8 cellular contexts compared by ENCODE assay signal in genomic region chr2:109470121-109470921, GRCh38.
DNase-seq lines count a peak whose midpoint lies in the region; ATAC-seq and TF ChIP-seq lines count a peak whose summit lies in the region.

No MANE protein-coding gene starts in this region.

- peaks cover 20% of the 10 kb centered on the region for H3K27me3 Mint-ChIP-seq in activated CD4-positive, alpha-beta memory T cell treated with anti-CD3 and anti-CD28 coated beads, Interleukin-2, amount 10 ng/mL, durations not matched to agents 7 days and 5 days

- H3K9me3 Mint-ChIP-seq in activated CD4-positive, alpha-beta memory T cell treated with anti-CD3 and anti-CD28 coated beads, Interleukin-2, amount 10 ng/mL, durations not matched to agents 7 days and 5 days = no peaks in the 10 kb centered on the region

- no peak overlapping the region for H3K4me3 Mint-ChIP-seq in activated CD4-positive, alpha-beta memory T cell treated with anti-CD3 and anti-CD28 coated beads, Interleukin-2, amount 10 ng/mL, durations not matched to agents 7 days and 5 days

- no peak overlapping the region for H3K27ac Mint-ChIP-seq in activated CD4-positive, alpha-beta memory T cell treated with anti-CD3 and anti-CD28 coated beads, Interleukin-2, amount 10 ng/mL, durations not matched to agents 7 days and 5 days

- H3K36me3 ChIP-seq in BJ (ENCODE audit: control insufficient read depth, insufficient read depth, low read length) = no peaks in the 10 kb centered on the region

- H3K4me1 Mint-ChIP-seq in activated CD4-positive, alpha-beta memory T cell treated with anti-CD3 and anti-CD28 coated beads, Interleukin-2, amount 10 ng/mL, durations not matched to agents 7 days and 5 days = no peaks in the 10 kb centered on the region

- TF ChIP-seq CTCF in BJ (IDR thresholded peaks at IDR 0.05; ENCODE audit: insufficient read depth, low read depth, low read length) = no peak

- CTCF ChIA-PET in BJ (lab: Yijun Ruan, JAX) = interaction anchor here (1.0 to 1.3 kb wide), 3 partner anchors 10 to 341 kb away, joined by 3 read pairs; partner anchors contain the start of gene SH3RF3
- CTCF ChIA-PET in activated CD4-positive, alpha-beta memory T cell treated with anti-CD3 and anti-CD28 coated beads, Interleukin-2, amount 10 ng/mL, durations not matched to agents 7 days and 5 days (lab: Charles Lee) = interaction anchor here (1.2 kb wide), 1 partner anchor 40 kb away, joined by 5 read pairs; no protein-coding TSS in a partner anchor

- peak; percentile 61 for DNase-seq in BJ (ENCODE audit: low read depth)
- peak; percentile 70 for DNase-seq in hepatic stellate cell (ENCODE audit: low spot score)
- no peak for DNase-seq in NCI-H2171 treated with DMSO at 0.1 percent for 48 hours (lab: John Stamatoyannopoulos, UW)
- DNase-seq in NCI-H2107 treated with DMSO at 0.1 percent for 48 hours (lab: John Stamatoyannopoulos, UW; ENCODE audit: unreplicated experiment) = no peak
- no peak for DNase-seq in activated gamma-delta T cell (lab: John Stamatoyannopoulos, UW)
- no peak for DNase-seq in activated CD4-positive, alpha-beta memory T cell treated with anti-CD3 and anti-CD28 coated beads, Interleukin-2, amount 10 ng/mL, durations not matched to agents 7 days and 5 days

- H3K27me3 ChIP-seq in BJ (ENCODE audit: control insufficient read depth, insufficient read depth, low read length) = no peaks in the 10 kb centered on the region

- H3K4me3 ChIP-seq in BJ (ENCODE audit: low read depth, low read length) = no peak overlapping the region

- POLR2A ChIA-PET in BJ (lab: Charles Lee) = no interaction called here
- POLR2A ChIA-PET in activated CD4-positive, alpha-beta memory T cell treated with anti-CD3 and anti-CD28 coated beads, Interleukin-2, amount 10 ng/mL, durations not matched to agents 7 days and 5 days (lab: Charles Lee) = no interaction called here

- peak; percentile 79 for ATAC-seq in GM21825 (IDR thresholded peaks at IDR 0.05; ENCODE audit: unreplicated experiment)

- no peaks in the 10 kb centered on the region for H3K36me3 Mint-ChIP-seq in activated CD4-positive, alpha-beta memory T cell treated with anti-CD3 and anti-CD28 coated beads, Interleukin-2, amount 10 ng/mL, durations not matched to agents 7 days and 5 days (ENCODE audit: low read depth)

TF ChIP-seq in PFSK-1, 5 proteins besides CTCF, POLR2A, EP300 and RAD21:
- no peak for TF ChIP-seq SIN3A (IDR thresholded peaks at IDR 0.05; ENCODE audit: borderline replicate concordance, insufficient read depth, low read length)
- TF ChIP-seq TAF1 (IDR thresholded peaks at IDR 0.05; ENCODE audit: borderline replicate concordance, insufficient read depth, low read length) = no peak
- no peak; a peak in 1 of 4 replicates for TF ChIP-seq REST (IDR thresholded peaks at IDR 0.05; ENCODE audit: insufficient read depth in 1 of 2, low read depth in 2 of 2, low read length in 2 of 2)
- TF ChIP-seq POLR2AphosphoS5 (IDR thresholded peaks at IDR 0.05; ENCODE audit: low read depth, low read length) = no peak
- peak; percentile 50 for TF ChIP-seq FOXP2 (optimal IDR thresholded peaks at IDR 0.05; ENCODE audit: borderline replicate concordance, extremely low read depth, extremely low read length, insufficient read depth)

Comparison
In these comparisons a context has a peak if more than half of its experiments do, and no peak if none do; other contexts are left out.
1. DNase-seq: peak in BJ (single experiment) and hepatic stellate cell (single experiment); none in NCI-H2171 treated with DMSO at 0.1 percent for 48 hours (single experiment), NCI-H2107 treated with DMSO at 0.1 percent for 48 hours (single experiment), activated gamma-delta T cell (single experiment) and activated CD4-positive, alpha-beta memory T cell treated with anti-CD3 and anti-CD28 coated beads, Interleukin-2, amount 10 ng/mL, durations not matched to agents 7 days and 5 days (single experiment).